In the genomic region with DNA sequence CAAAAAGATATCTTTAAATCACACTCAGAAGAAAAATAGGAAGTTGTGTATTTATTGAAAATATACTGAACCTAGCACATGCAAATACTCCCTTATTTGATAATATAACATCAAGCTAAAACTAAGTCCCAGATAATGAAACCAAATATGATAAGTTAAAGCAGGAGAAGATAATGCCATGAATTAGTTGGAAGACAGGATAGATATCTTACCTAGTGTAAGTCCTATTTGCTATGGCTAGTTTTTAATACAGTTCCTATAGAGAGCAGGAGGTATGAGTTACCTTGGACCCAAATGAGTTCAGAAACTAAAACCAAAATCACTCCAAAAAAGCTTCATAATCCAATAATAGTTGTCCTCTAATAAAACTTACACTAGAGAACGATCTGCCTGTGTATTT, we compare ENCODE assay signal across 7 cellular contexts.
"Had no signal": no experiment of that assay in that cellular context is flagged by ENCODE, and none has a peak within 500 bp of the region (broad histone marks: within the 10 kb centered on the region; RNA-seq: fewer than 3 reads in every experiment).

No MANE protein-coding gene starts in this region.

- ATAC-seq: HepG2 had no signal

- H3K27ac ChIP-seq: HL-60, KMS-11 had no signal

- H3K4me2 ChIP-seq: KMS-11 had no signal

- FAIRE-seq: HepG2, HTR-8/SVneo had no signal

- H3K9ac ChIP-seq: KMS-11 had no signal

- DNase-seq: IMR-90, KBM-7, KG1 had no signal
